In the genomic region with DNA sequence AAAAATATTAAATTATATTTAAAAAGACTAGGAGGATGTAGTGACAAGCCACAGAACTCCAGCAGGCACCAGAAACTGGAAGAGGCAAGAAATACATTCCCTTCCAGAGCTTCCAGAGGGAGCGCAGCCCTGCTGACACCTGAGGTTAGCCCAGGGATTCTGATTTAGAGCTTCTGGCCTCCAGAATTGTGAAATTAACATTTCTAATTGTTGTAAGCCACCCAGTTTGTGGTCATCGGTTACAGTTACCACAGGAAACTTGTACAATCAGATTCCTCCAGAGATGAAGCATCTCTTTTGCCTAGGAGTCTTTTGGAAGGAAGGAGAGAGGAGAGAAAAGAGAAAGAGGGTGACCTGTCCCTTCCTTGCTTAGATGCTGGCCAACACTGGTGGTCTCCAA, we compare ENCODE assay signal across 14 cellular contexts.
"Had no signal": no experiment of that assay in that cellular context is flagged by ENCODE, and none has a peak within 500 bp of the region (broad histone marks: within the 10 kb centered on the region; RNA-seq: fewer than 3 reads in every experiment).

No MANE protein-coding gene starts in this region.

- H3K27ac Mint-ChIP-seq: activated CD4-positive, alpha-beta memory T cell treated with anti-CD3 and anti-CD28 coated beads, Interleukin-2, amount 10 ng/mL, durations not matched to agents 7 days and 5 days; activated naive CD4-positive, alpha-beta T cell treated with anti-CD3 and anti-CD28 coated beads, Interleukin-2, amount 10 ng/mL, durations not matched to agents 7 days and 5 days; activated T-helper 17 cell treated with anti-CD3 and anti-CD28 coated beads, Interleukin-2, amount 50 U/mL, for 72 hours; stimulated activated naive CD8-positive, alpha-beta T cell treated with anti-CD3 and anti-CD28 coated beads, Interleukin-15, amount 100 ng/mL, for 72 hours had no signal

- H3K4me3 ChIP-seq: body of pancreas, left lung, pancreas, testis had no signal

- DNase-seq: activated CD4-positive, alpha-beta memory T cell treated with anti-CD3 and anti-CD28 coated beads, Interleukin-2, amount 10 ng/mL, durations not matched to agents 7 days and 5 days; activated CD4-positive, alpha-beta T cell treated with anti-CD3 and anti-CD28 coated beads for 1 hour; activated naive CD4-positive, alpha-beta T cell treated with anti-CD3 and anti-CD28 coated beads, Interleukin-2, amount 10 ng/mL, durations not matched to agents 7 days and 5 days; body of pancreas; central memory CD4-positive, alpha-beta T cell; effector memory CD4-positive, alpha-beta T cell; left lung; mesendoderm; pancreas; stimulated activated CD4-positive, alpha-beta T cell treated with anti-CD3 and anti-CD28 coated beads, Interleukin-15, amount 100 ng/mL, for 24 hours; stimulated activated CD4-positive, alpha-beta T cell treated with anti-CD3 and anti-CD28 coated beads, Interleukin-4, amount 100 ng/mL, for 24 hours; stimulated activated naive CD8-positive, alpha-beta T cell treated with anti-CD3 and anti-CD28 coated beads, Interleukin-15, amount 100 ng/mL, for 72 hours; testis had no signal

- H3K36me3 Mint-ChIP-seq: activated naive CD4-positive, alpha-beta T cell treated with anti-CD3 and anti-CD28 coated beads, Interleukin-2, amount 10 ng/mL, durations not matched to agents 7 days and 5 days had no signal

- H3K4me3 Mint-ChIP-seq: activated CD4-positive, alpha-beta memory T cell treated with anti-CD3 and anti-CD28 coated beads, Interleukin-2, amount 10 ng/mL, durations not matched to agents 7 days and 5 days; activated naive CD4-positive, alpha-beta T cell treated with anti-CD3 and anti-CD28 coated beads, Interleukin-2, amount 10 ng/mL, durations not matched to agents 7 days and 5 days; activated T-helper 17 cell treated with anti-CD3 and anti-CD28 coated beads, Interleukin-2, amount 50 U/mL, for 72 hours; stimulated activated naive CD8-positive, alpha-beta T cell treated with anti-CD3 and anti-CD28 coated beads, Interleukin-15, amount 100 ng/mL, for 72 hours had no signal

- ATAC-seq: activated T-helper 17 cell treated with anti-CD3 and anti-CD28 coated beads, Interleukin-2, amount 50 U/mL, for 72 hours; body of pancreas; left lung; pancreas; stimulated activated naive CD8-positive, alpha-beta T cell treated with anti-CD3 and anti-CD28 coated beads, Interleukin-15, amount 100 ng/mL, for 72 hours had no signal

- H3K36me3 ChIP-seq: left lung, pancreas had no signal

- H3K27me3 Mint-ChIP-seq: activated T-helper 17 cell treated with anti-CD3 and anti-CD28 coated beads, Interleukin-2, amount 50 U/mL, for 72 hours had no signal

- H3K4me1 ChIP-seq: body of pancreas, pancreas had no signal

- H3K27ac ChIP-seq: body of pancreas, left lung, pancreas, testis had no signal

- H3K9me3 Mint-ChIP-seq: activated CD4-positive, alpha-beta memory T cell treated with anti-CD3 and anti-CD28 coated beads, Interleukin-2, amount 10 ng/mL, durations not matched to agents 7 days and 5 days; activated naive CD4-positive, alpha-beta T cell treated with anti-CD3 and anti-CD28 coated beads, Interleukin-2, amount 10 ng/mL, durations not matched to agents 7 days and 5 days; activated T-helper 17 cell treated with anti-CD3 and anti-CD28 coated beads, Interleukin-2, amount 50 U/mL, for 72 hours; stimulated activated naive CD8-positive, alpha-beta T cell treated with anti-CD3 and anti-CD28 coated beads, Interleukin-15, amount 100 ng/mL, for 72 hours had no signal

- H3K27me3 ChIP-seq: body of pancreas, pancreas, testis had no signal

- H3K4me1 Mint-ChIP-seq: activated naive CD4-positive, alpha-beta T cell treated with anti-CD3 and anti-CD28 coated beads, Interleukin-2, amount 10 ng/mL, durations not matched to agents 7 days and 5 days; activated T-helper 17 cell treated with anti-CD3 and anti-CD28 coated beads, Interleukin-2, amount 50 U/mL, for 72 hours had no signal

- H3K9me3 ChIP-seq: body of pancreas, left lung, pancreas, testis had no signal
